Comparison of ENCODE assay signal across 12 cellular contexts in genomic region chr13:113546571-113547247, GRCh38. TPM values are rescaled to one million over a fixed set of nuclear protein-coding genes. Genes with fewer than 3 reads are reported as not detected.
A peak's percentile ranks its signal among the peaks of the same experiment; 100 is the strongest.
DNase-seq lines count a peak whose midpoint lies in the region; ATAC-seq and TF ChIP-seq lines count a peak whose summit lies in the region.
"Had no signal": no experiment of that assay in that cellular context is flagged by ENCODE, and none has a peak within 500 bp of the region (broad histone marks: within the 10 kb centered on the region; RNA-seq: fewer than 3 reads in every experiment).

No MANE protein-coding gene starts in this region.

- H3K4me2 ChIP-seq in mesenchymal stem cell (ENCODE audit: low read length, poor library complexity, severe bottlenecking) = peak overlapping the region; percentile 59

- H3K9me3 ChIP-seq in mesenchymal stem cell (ENCODE audit: control insufficient read depth, low read length) (no peaks in the 10 kb centered on the region), tibial artery (no peaks in the 10 kb centered on the region)

- H3K4me3 Mint-ChIP-seq in WTC11 (no peak overlapping the region), natural killer cell (no peak overlapping the region)

- peaks cover 16% of the 10 kb centered on the region for H3K79me1 ChIP-seq in mesenchymal stem cell (replicated peaks; ENCODE audit: low read length, poor library complexity, severe bottlenecking)

- no peaks in the 10 kb centered on the region for H3K27me3 Mint-ChIP-seq in WTC11 (ENCODE audit: low read depth)
- no peaks in the 10 kb centered on the region for H3K27me3 Mint-ChIP-seq in natural killer cell (ENCODE audit: low read depth in 2 of 2)

- H3K27ac ChIP-seq in mesenchymal stem cell (ENCODE audit: low read length, poor library complexity, severe bottlenecking) = peak overlapping the region; percentile 86
- H3K27ac ChIP-seq in tibial artery = no peak overlapping the region
- H3K27ac ChIP-seq: VCaP had no signal

- H2BK5ac ChIP-seq in mesenchymal stem cell (ENCODE audit: low read depth, low read length, poor library complexity, severe bottlenecking) = peak overlapping the region; percentile 48

- peaks cover 54% of the 10 kb centered on the region for H3K4me1 ChIP-seq in mesenchymal stem cell (ENCODE audit: control insufficient read depth, insufficient read depth, low read depth, low read length)
- H3K4me1 ChIP-seq in tibial artery = peaks cover 0 to 28% (median 20%) of the 10 kb centered on the region in 4 donors

- H3K23ac ChIP-seq in mesenchymal stem cell (ENCODE audit: low read length in 2 of 2) = no peak overlapping the region

- no peak overlapping the region for H2AFZ ChIP-seq in mesenchymal stem cell (ENCODE audit: low read depth, low read length)

- H2BK12ac ChIP-seq in mesenchymal stem cell (ENCODE audit: low read length in 2 of 2) = no peak overlapping the region

- no peaks in the 10 kb centered on the region for H3K9me3 Mint-ChIP-seq in WTC11
- H3K9me3 Mint-ChIP-seq in natural killer cell = no peaks in the 10 kb centered on the region

- 78% methylated on average over 19 of the region's 19 CpGs for WGBS in mesenchymal stem cell

- H3K36me3 ChIP-seq in mesenchymal stem cell (ENCODE audit: control insufficient read depth in 1 of 2, insufficient read depth in 2 of 2, low read depth in 1 of 2, low read length in 2 of 2) (peaks cover 48 to 49% of the 10 kb centered on the region in 2 experiments), tibial artery (peaks cover 31 to 53% (median 42%) of the 10 kb centered on the region in 3 donors)

- in situ Hi-C loops in KBM-7 (cut with MboI; ENCODE audit: low pct_unique_long_range_greater_than_20kb, low sequenced_read_pairs) = no loop called here

- H3K14ac ChIP-seq in mesenchymal stem cell (ENCODE audit: low read length in 2 of 2) = peak overlapping the region in 1 of 2 experiments; percentile 13

- H3K4ac ChIP-seq in mesenchymal stem cell (ENCODE audit: low read depth in 1 of 2, low read length in 2 of 2) = no peak overlapping the region

- H4K91ac ChIP-seq in mesenchymal stem cell (ENCODE audit: low read length) = no peak overlapping the region

- H3K4me1 Mint-ChIP-seq in WTC11 (peaks cover 9% of the 10 kb centered on the region), natural killer cell (peaks cover 7 to 24% of the 10 kb centered on the region in 2 donors)

- no peak for ATAC-seq in WTC11
- no peak for ATAC-seq in stimulated activated naive CD8-positive, alpha-beta T cell treated with anti-CD3 and anti-CD28 coated beads, Interleukin-15, Interleukin-2, amounts not matched to agents 100 U/mL and 50 U/mL, for 24 hours
- ATAC-seq in natural killer cell = no peak
- ATAC-seq: PC-3 had no signal

- no peak overlapping the region for H3K18ac ChIP-seq in mesenchymal stem cell (ENCODE audit: low read depth in 1 of 2, low read length in 2 of 2)

- peak overlapping the region; percentile 68 for H3K9ac ChIP-seq in mesenchymal stem cell (ENCODE audit: low read length)

- peak overlapping the region; percentile 88 for H2AK5ac ChIP-seq in mesenchymal stem cell (ENCODE audit: low read length, severe bottlenecking)

- DNase-seq in WTC11 (ENCODE audit: low spot score) = no peak
- peak; percentile 40 for DNase-seq in fibroblast of mammary gland (ENCODE audit: low read depth)
- no peak for DNase-seq in mesenchymal stem cell
- DNase-seq in tibial artery = peak; percentile 36 to 66
- DNase-seq in stimulated activated naive CD8-positive, alpha-beta T cell treated with anti-CD3 and anti-CD28 coated beads, Interleukin-15, Interleukin-2, amounts not matched to agents 100 U/mL and 50 U/mL, for 24 hours = no peak
- no peak for DNase-seq in KBM-7
- DNase-seq in natural killer cell = no peak
- no peak for DNase-seq in activated CD4-positive, CD25-positive, alpha-beta regulatory T cell treated with anti-CD3 and anti-CD28 coated beads, Interleukin-2, amount 50 U/mL, for 72 hours
- DNase-seq: activated naive CD4-positive, alpha-beta T cell; NCI-H2029; PC-3 had no signal

- POLR2A ChIA-PET in WTC11 (lab: Charles Lee) = no interaction called here

- H3K4me3 ChIP-seq in fibroblast of mammary gland (ENCODE audit: control insufficient read depth, low read depth, low read length) (no peak overlapping the region), mesenchymal stem cell (ENCODE audit: insufficient read depth in 1 of 2, low read depth in 1 of 2, low read length in 2 of 2) (peak overlapping the region in 1 of 2 experiments; percentile 38), tibial artery (no peak overlapping the region)

- TF ChIP-seq CTCF in WTC11 (IDR thresholded peaks at IDR 0.05) (no peak), fibroblast of mammary gland (conservative IDR thresholded peaks at IDR 0.05; ENCODE audit: control insufficient read depth, insufficient read depth, low read depth, low read length) (no peak), tibial artery (IDR thresholded peaks at IDR 0.05) (no peak), natural killer cell (IDR thresholded peaks at IDR 0.05) (no peak)

- H2BK120ac ChIP-seq in mesenchymal stem cell (ENCODE audit: low read depth, low read length) = no peak overlapping the region

- H3K27ac Mint-ChIP-seq in WTC11 (peak overlapping the region; percentile 93), natural killer cell (no peak overlapping the region)

- CTCF ChIA-PET in WTC11 (lab: Charles Lee) = interaction anchor here (1.0 to 1.1 kb wide), 2 partner anchors 14 to 16 kb away, joined by 3 to 5 read pairs; no protein-coding TSS in a partner anchor

- no peak overlapping the region for H4K8ac ChIP-seq in mesenchymal stem cell (ENCODE audit: low read length)

- H3K36me3 Mint-ChIP-seq in WTC11 (peaks cover 9% of the 10 kb centered on the region; the same call in 1 of the 2 replicates), natural killer cell (peaks cover 7% of the 10 kb centered on the region)

- intact Hi-C loops in tibial artery (cut with DNase I; ENCODE audit: low total_unique reads) (no loop called here), natural killer cell (cut with micrococcal nuclease) (no loop called here)

- no peak overlapping the region for H2BK15ac ChIP-seq in mesenchymal stem cell (ENCODE audit: low read depth, poor library complexity, severe bottlenecking)

- H3K27me3 ChIP-seq in mesenchymal stem cell (ENCODE audit: control insufficient read depth in 1 of 2, insufficient read depth in 1 of 2, low read length in 2 of 2) (no peaks in the 10 kb centered on the region), tibial artery (no peaks in the 10 kb centered on the region)

TF ChIP-seq in WTC11, 78 proteins besides CTCF, POLR2A, EP300 and RAD21 (continues in another document):
- TF ChIP-seq SOX15 (CRISPR knock-in tag; IDR thresholded peaks at IDR 0.05) (no peak), ERG (CRISPR knock-in tag; IDR thresholded peaks at IDR 0.05) (no peak), SP1 (CRISPR knock-in tag; conservative IDR thresholded peaks at IDR 0.05) (no peak), FOXP1 (CRISPR knock-in tag; IDR thresholded peaks at IDR 0.05; ENCODE audit: borderline replicate concordance) (no peak), CREM (CRISPR knock-in tag; IDR thresholded peaks at IDR 0.05) (no peak), NFE2L1 (CRISPR knock-in tag; IDR thresholded peaks at IDR 0.05) (no peak), ZNF121 (CRISPR knock-in tag; IDR thresholded peaks at IDR 0.05) (no peak), ZNF219 (CRISPR knock-in tag; IDR thresholded peaks at IDR 0.05; ENCODE audit: borderline replicate concordance) (no peak), E2F5 (CRISPR knock-in tag; IDR thresholded peaks at IDR 0.05) (no peak), SMAD4 (CRISPR knock-in tag; IDR thresholded peaks at IDR 0.05) (no peak), JAZF1 (CRISPR knock-in tag; IDR thresholded peaks at IDR 0.05) (no peak), USF1 (CRISPR knock-in tag; IDR thresholded peaks at IDR 0.05) (no peak), PREB (CRISPR knock-in tag; IDR thresholded peaks at IDR 0.05; ENCODE audit: borderline replicate concordance) (no peak)

RNA-seq across cellular contexts. Expression of gene TFDP1, which starts 37.8 kb away (rescaled TPM):
- 52.6 to 61.2 TPM (median 54.1 TPM) in 3 replicates for total RNA-seq in WTC11 (2021)
- 60.2 TPM for polyA plus RNA-seq in mesenchymal stem cell (2013, experiment 1 of 2)
- polyA plus RNA-seq in mesenchymal stem cell (2013, experiment 2 of 2) = 62.5 TPM
- total RNA-seq in natural killer cell = 10 to 100 TPM; 26.3 to 44.3 (median 29.2) TPM

RNA-seq across cellular contexts. Expression of gene DCUN1D2, which starts 56.2 kb away (rescaled TPM):
- total RNA-seq in WTC11 (2021) = 34.0 to 42.5 TPM (median 36.0 TPM) in 3 replicates
- 7.1 TPM for polyA plus RNA-seq in mesenchymal stem cell (2013, experiment 1 of 2)
- 6.5 TPM for polyA plus RNA-seq in mesenchymal stem cell (2013, experiment 2 of 2)
- total RNA-seq in natural killer cell = 10 to 100 TPM; 26.1 to 33.9 (median 27.1) TPM

Comparison
In these comparisons a context has a peak if more than half of its experiments do, and no peak if none do; other contexts are left out.
1. DNase-seq: peak in fibroblast of mammary gland (single experiment) and tibial artery (2 of 2); none in WTC11 (single experiment), mesenchymal stem cell (single experiment), stimulated activated naive CD8-positive, alpha-beta T cell treated with anti-CD3 and anti-CD28 coated beads, Interleukin-15, Interleukin-2, amounts not matched to agents 100 U/mL and 50 U/mL, for 24 hours (single experiment), KBM-7 (single experiment), natural killer cell (single experiment) and activated CD4-positive, CD25-positive, alpha-beta regulatory T cell treated with anti-CD3 and anti-CD28 coated beads, Interleukin-2, amount 50 U/mL, for 72 hours (single experiment).